Comparison of ENCODE assay signal across 9 cellular contexts in genomic region chr11:2194877-2195755, GRCh38. TPM values are rescaled to one million over a fixed set of nuclear protein-coding genes. Genes with fewer than 3 reads are reported as not detected.
DNase-seq lines count a peak whose midpoint lies in the region; FAIRE-seq and TF ChIP-seq lines count a peak whose summit lies in the region.
"Had no signal": no experiment of that assay in that cellular context is flagged by ENCODE, and none has a peak within 500 bp of the region (broad histone marks: within the 10 kb centered on the region; RNA-seq: fewer than 3 reads in every experiment).

No MANE protein-coding gene starts in this region.

- H3K36me3 Mint-ChIP-seq in activated CD4-positive, alpha-beta memory T cell treated with anti-CD3 and anti-CD28 coated beads for 36 hours = no peaks in the 10 kb centered on the region
- no peaks in the 10 kb centered on the region for H3K36me3 Mint-ChIP-seq in progenitor cell of endocrine pancreas (ENCODE audit: insufficient read depth)

- H3K9me1 ChIP-seq in endothelial cell of umbilical vein (replicated peaks; ENCODE audit: control insufficient read depth, extremely low read depth, insufficient read depth, low read length) = no peaks in the 10 kb centered on the region

- CTCF ChIA-PET in activated CD4-positive, alpha-beta memory T cell treated with anti-CD3 and anti-CD28 coated beads for 36 hours (lab: Charles Lee) = interaction anchor here (0.9 to 4.6 kb wide), 13 partner anchors 9 to 225 kb away, joined by 3 to 46 read pairs (median 4); partner anchors contain the start of genes ASCL2, C11orf21 and TSPAN32
- CTCF ChIA-PET in endothelial cell of umbilical vein (lab: Charles Lee) = interaction anchor here (0.6 to 2.6 kb wide), 9 partner anchors 28 to 690 kb away, joined by 3 to 17 read pairs (median 5); no protein-coding TSS in a partner anchor

- no peak overlapping the region for H3K4me3 Mint-ChIP-seq in activated CD4-positive, alpha-beta memory T cell treated with anti-CD3 and anti-CD28 coated beads for 36 hours
- H3K4me3 Mint-ChIP-seq in progenitor cell of endocrine pancreas (ENCODE audit: low read depth) = no peak overlapping the region

- no peak overlapping the region for H2AFZ ChIP-seq in endothelial cell of umbilical vein (ENCODE audit: low read depth, low read length)

- no peak overlapping the region for H3K4me3 ChIP-seq in endothelial cell of umbilical vein (replicated peaks in 1 of 3; ENCODE audit: insufficient read depth in 1 of 3, low read depth in 1 of 3, low read length in 3 of 3)

- no peaks in the 10 kb centered on the region for H4K20me1 ChIP-seq in endothelial cell of umbilical vein (replicated peaks; ENCODE audit: control insufficient read depth, extremely low read depth, insufficient read depth, low read length)

- TF ChIP-seq CTCF in endothelial cell of umbilical vein (IDR thresholded peaks at IDR 0.05; ENCODE audit: extremely low read depth in 1 of 2, insufficient read depth in 1 of 2, low read depth in 1 of 2, low read length in 2 of 2) (peak; percentile 87 to 96), progenitor cell of endocrine pancreas (IDR thresholded peaks at IDR 0.05; ENCODE audit: unreplicated experiment) (peak; percentile 93)

- no peak overlapping the region for H3K9ac ChIP-seq in endothelial cell of umbilical vein (replicated peaks; ENCODE audit: extremely low read depth, insufficient read depth, low read length)

- no peak for TF ChIP-seq POLR2A in endothelial cell of umbilical vein (IDR thresholded peaks at IDR 0.05; ENCODE audit: low read depth, low read length)

- intact Hi-C loops in activated CD4-positive, alpha-beta memory T cell treated with anti-CD3 and anti-CD28 coated beads for 36 hours (cut with micrococcal nuclease) = loop anchor here (10.0 kb wide), 1 partner anchor 330 kb away; no protein-coding TSS in a partner anchor
- intact Hi-C loops in endothelial cell of umbilical vein (cut with micrococcal nuclease) = loop anchor here (5.0 kb wide), 1 partner anchor 337 kb away; no protein-coding TSS in a partner anchor

- H3K27ac Mint-ChIP-seq in activated CD4-positive, alpha-beta memory T cell treated with anti-CD3 and anti-CD28 coated beads for 36 hours = no peak overlapping the region
- H3K27ac Mint-ChIP-seq in progenitor cell of endocrine pancreas = no peak overlapping the region

- no TSS peak for BruUV-seq in endothelial cell of umbilical vein (replicated peaks; lab: Mats Ljungman, UMichigan)

- H3K4me2 ChIP-seq in endothelial cell of umbilical vein (ENCODE audit: insufficient read depth, low read length) = no peak overlapping the region

- H3K79me2 ChIP-seq in endothelial cell of umbilical vein (ENCODE audit: control insufficient read depth, insufficient read depth, low read length) = no peaks in the 10 kb centered on the region

- no peaks in the 10 kb centered on the region for H3K4me1 ChIP-seq in endothelial cell of umbilical vein (ENCODE audit: control insufficient read depth, extremely low read depth, insufficient read depth, low read length)

- dilution Hi-C loops in endothelial cell of umbilical vein (cut with MboI; ENCODE audit: extremely low pct_ligation_motif_present, low sequenced_read_pairs) = no loop called here

- H3K27me3 ChIP-seq in endothelial cell of umbilical vein (ENCODE audit: control insufficient read depth in 2 of 2, insufficient read depth in 2 of 2, low read length in 2 of 2) = peaks cover 0 to 6% of the 10 kb centered on the region in 2 experiments

- DNase-seq in GDM1 (lab: John Stamatoyannopoulos, UW) (peak; percentile 34), LoVo (ENCODE audit: low spot score) (peak; percentile 3), endothelial cell of umbilical vein (ENCODE audit: low read depth, low spot score) (peak; percentile 12), progenitor cell of endocrine pancreas (ENCODE audit: low spot score, unreplicated experiment) (peak; percentile 74), NCI-H510A treated with DMSO at 0.1 percent for 48 hours (lab: John Stamatoyannopoulos, UW) (no peak), DMS79 (lab: John Stamatoyannopoulos, UW) (no peak), NCI-H446 (lab: John Stamatoyannopoulos, UW) (no peak)
- peak; percentile 58 for DNase-seq in activated CD4-positive, alpha-beta memory T cell treated with anti-CD3 and anti-CD28 coated beads for 36 hours

- H3K9me3 Mint-ChIP-seq in activated CD4-positive, alpha-beta memory T cell treated with anti-CD3 and anti-CD28 coated beads for 36 hours = no peaks in the 10 kb centered on the region
- H3K9me3 Mint-ChIP-seq in progenitor cell of endocrine pancreas (ENCODE audit: low read depth) = no peaks in the 10 kb centered on the region

- H3K27me3 Mint-ChIP-seq in activated CD4-positive, alpha-beta memory T cell treated with anti-CD3 and anti-CD28 coated beads for 36 hours = peaks cover 7% of the 10 kb centered on the region
- H3K27me3 Mint-ChIP-seq in progenitor cell of endocrine pancreas = peaks cover 25% of the 10 kb centered on the region

- H3K36me3 ChIP-seq in endothelial cell of umbilical vein (ENCODE audit: control insufficient read depth in 2 of 2, extremely low read depth in 1 of 2, insufficient read depth in 2 of 2, low read length in 2 of 2) = no peaks in the 10 kb centered on the region

- no peaks in the 10 kb centered on the region for H3K9me3 ChIP-seq in endothelial cell of umbilical vein (replicated peaks; ENCODE audit: control insufficient read depth, insufficient read depth, low read length)

- peaks cover 2% of the 10 kb centered on the region for H3K4me1 Mint-ChIP-seq in activated CD4-positive, alpha-beta memory T cell treated with anti-CD3 and anti-CD28 coated beads for 36 hours (ENCODE audit: low read depth)
- H3K4me1 Mint-ChIP-seq in progenitor cell of endocrine pancreas (ENCODE audit: low read depth) = peaks cover 9% of the 10 kb centered on the region

- peak; percentile 49 for FAIRE-seq in endothelial cell of umbilical vein (lab: Jason Lieb, UNC)
- FAIRE-seq: TTC549 had no signal

- POLR2A ChIA-PET in activated CD4-positive, alpha-beta memory T cell treated with anti-CD3 and anti-CD28 coated beads for 36 hours (lab: Charles Lee) = no interaction called here
- POLR2A ChIA-PET in endothelial cell of umbilical vein (lab: Charles Lee) = no interaction called here

- no peak overlapping the region for H3K27ac ChIP-seq in endothelial cell of umbilical vein (ENCODE audit: insufficient read depth, low read depth, low read length)

TF ChIP-seq in endothelial cell of umbilical vein, 7 proteins besides CTCF, POLR2A, EP300 and RAD21:
- no peak for TF ChIP-seq MYC (IDR thresholded peaks at IDR 0.05; ENCODE audit: low read depth, low read length)
- TF ChIP-seq MAX (IDR thresholded peaks at IDR 0.05; ENCODE audit: insufficient read depth, insufficient read length) = no peak
- no peak for TF ChIP-seq FOS (IDR thresholded peaks at IDR 0.05; ENCODE audit: borderline replicate concordance, insufficient read depth, low read length)
- no peak for TF ChIP-seq GATA2 (IDR thresholded peaks at IDR 0.05; ENCODE audit: insufficient read depth, insufficient read length, low read depth, low read length)
- no peak for TF ChIP-seq POLR2AphosphoS5 (IDR thresholded peaks at IDR 0.05; ENCODE audit: insufficient read depth, low read depth, low read length)
TF ChIP-seq in endothelial cell of umbilical vein: peak in this region for 0.

RNA-seq across cellular contexts. Expression of gene TH, which starts 23.5 kb away (rescaled TPM):
- not detected for total RNA-seq in activated CD4-positive, alpha-beta memory T cell treated with anti-CD3 and anti-CD28 coated beads for 36 hours
- total RNA-seq in endothelial cell of umbilical vein (not detected in 2 replicates), progenitor cell of endocrine pancreas (0.53 and 1.1 TPM in 2 replicates)
- polyA plus RNA-seq in endothelial cell of umbilical vein = not detected in 2 replicates
- not detected in 2 replicates for polyA plus RNA-seq in endothelial cell of umbilical vein (2011; cell fraction: cytosol; rRNA removed)
- not detected in 2 replicates for polyA plus RNA-seq in endothelial cell of umbilical vein (2011; cell fraction: nucleus; rRNA removed)
- polyA plus RNA-seq in endothelial cell of umbilical vein (2012) = not detected in 2 replicates
- polyA minus RNA-seq in endothelial cell of umbilical vein = not detected in 2 replicates
- not detected for polyA minus RNA-seq in endothelial cell of umbilical vein (2011; cell fraction: cytosol; rRNA and poly(A)+ RNA removed)
- not detected in 2 replicates for polyA minus RNA-seq in endothelial cell of umbilical vein (2011; cell fraction: nucleus; rRNA and poly(A)+ RNA removed)

RNA-seq across cellular contexts. Expression of gene INS, which starts 34.1 kb away (rescaled TPM):
- not detected for total RNA-seq in activated CD4-positive, alpha-beta memory T cell treated with anti-CD3 and anti-CD28 coated beads for 36 hours
- total RNA-seq in endothelial cell of umbilical vein (not detected in 2 replicates), progenitor cell of endocrine pancreas (68.7 and 75.2 TPM in 2 replicates)
- polyA plus RNA-seq in endothelial cell of umbilical vein = not detected in 2 replicates
- not detected in 2 replicates for polyA plus RNA-seq in endothelial cell of umbilical vein (2011; cell fraction: cytosol; rRNA removed)
- not detected in 2 replicates for polyA plus RNA-seq in endothelial cell of umbilical vein (2011; cell fraction: nucleus; rRNA removed)
- not detected in 2 replicates for polyA plus RNA-seq in endothelial cell of umbilical vein (2012)
- not detected in 2 replicates for polyA minus RNA-seq in endothelial cell of umbilical vein
- not detected for polyA minus RNA-seq in endothelial cell of umbilical vein (2011; cell fraction: cytosol; rRNA and poly(A)+ RNA removed)
- polyA minus RNA-seq in endothelial cell of umbilical vein (2011; cell fraction: nucleus; rRNA and poly(A)+ RNA removed) = not detected in 2 replicates

RNA-seq across cellular contexts. Expression of gene IGF2, which starts 55.9 kb away (rescaled TPM):
- 10 to 100 TPM; 26.5 to 27.0 TPM for total RNA-seq in activated CD4-positive, alpha-beta memory T cell treated with anti-CD3 and anti-CD28 coated beads for 36 hours
- total RNA-seq in endothelial cell of umbilical vein = 21.0 and 34.1 TPM in 2 replicates
- polyA plus RNA-seq in endothelial cell of umbilical vein = 4.3 and 5.7 TPM in 2 replicates
- 4.0 and 5.9 TPM in 2 replicates for polyA plus RNA-seq in endothelial cell of umbilical vein (2011; cell fraction: cytosol; rRNA removed)
- 1.2 and 1.4 TPM in 2 replicates for polyA plus RNA-seq in endothelial cell of umbilical vein (2011; cell fraction: nucleus; rRNA removed)
- 10.6 and 78.9 TPM in 2 replicates for polyA plus RNA-seq in endothelial cell of umbilical vein (2012)
- polyA minus RNA-seq in endothelial cell of umbilical vein = 3.0 and 7.7 TPM in 2 replicates
- polyA minus RNA-seq in endothelial cell of umbilical vein (2011; cell fraction: cytosol; rRNA and poly(A)+ RNA removed) = not detected
- 0.38 and 1.0 TPM in 2 replicates for polyA minus RNA-seq in endothelial cell of umbilical vein (2011; cell fraction: nucleus; rRNA and poly(A)+ RNA removed)
- total RNA-seq in progenitor cell of endocrine pancreas = 4,678 and 5,100 TPM in 2 replicates

Comparison
In these comparisons a context has a peak if more than half of its experiments do, and no peak if none do; other contexts are left out.
1. DNase-seq: peak in GDM1 (single experiment), LoVo (single experiment), activated CD4-positive, alpha-beta memory T cell treated with anti-CD3 and anti-CD28 coated beads for 36 hours (single experiment), endothelial cell of umbilical vein (single experiment) and progenitor cell of endocrine pancreas (single experiment); none in NCI-H510A treated with DMSO at 0.1 percent for 48 hours (single experiment), DMS79 (single experiment) and NCI-H446 (0 of 2).
2. RNA of gene INS, which starts 34.1 kb away (total RNA-seq): 68.7 to 75.2 TPM in progenitor cell of endocrine pancreas; not detected in activated CD4-positive, alpha-beta memory T cell treated with anti-CD3 and anti-CD28 coated beads for 36 hours and not detected in endothelial cell of umbilical vein; every median in the first group is over 10 times any median in the second.
3. RNA of gene IGF2, which starts 55.9 kb away (total RNA-seq): 4,678 to 5,100 TPM in progenitor cell of endocrine pancreas; 26.5 to 27.0 TPM in activated CD4-positive, alpha-beta memory T cell treated with anti-CD3 and anti-CD28 coated beads for 36 hours and 21.0 to 34.1 TPM in endothelial cell of umbilical vein; every median in the first group is over 100 times any median in the second.